ENCODE assay signal across 23 cellular contexts in the genomic region with DNA sequence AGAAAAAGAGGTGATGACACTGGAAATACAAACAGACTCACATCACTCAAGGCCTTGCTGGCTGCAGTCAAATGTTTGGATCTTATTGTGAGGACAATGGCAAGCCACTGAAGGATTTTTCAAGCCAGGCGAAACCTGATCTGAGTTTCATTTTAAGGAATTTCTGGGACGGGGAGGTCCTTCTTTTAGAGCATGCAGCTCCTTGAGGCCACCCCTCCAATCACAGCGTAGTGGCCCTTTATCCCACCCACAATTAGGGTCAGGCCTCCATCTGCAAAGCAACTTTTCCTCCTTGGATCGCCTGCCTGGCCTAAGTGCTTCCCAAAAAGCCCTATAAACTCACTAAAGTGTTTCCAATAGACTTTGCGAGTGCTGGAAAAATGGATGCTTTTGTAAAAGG.
DNase-seq lines count a peak whose midpoint lies in the region; TF ChIP-seq lines count a peak whose summit lies in the region.
"Had no signal": no experiment of that assay in that cellular context is flagged by ENCODE, and none has a peak within 500 bp of the region (broad histone marks: within the 10 kb centered on the region; RNA-seq: fewer than 3 reads in every experiment).

No MANE protein-coding gene starts in this region.

- TF ChIP-seq POLR2A in breast epithelium (IDR thresholded peaks at IDR 0.05) (no peak), adrenal gland (IDR thresholded peaks at IDR 0.05) (no peak)

- H3K4me1 Mint-ChIP-seq in H9, result peaks cover 8 to 10% of the 10 kb centered on the region in 2 experiments
- no peaks in the 10 kb centered on the region for H3K4me1 Mint-ChIP-seq in activated T-cell treated with anti-CD3 and anti-CD28 coated beads, Interleukin-2, amount 50 U/mL, for 24 hours (ENCODE audit: low read depth)

- no peaks in the 10 kb centered on the region for H3K79me1 ChIP-seq in H9 (ENCODE audit: insufficient read depth, low read depth, low read length, poor library complexity, severe bottlenecking)

- DNase-seq in H9 (peak; percentile 34), foreskin fibroblast (peak; percentile 4 to 47), substantia nigra (lab: John Stamatoyannopoulos, UW) (peak in 1 of 49 donors; percentile 4), breast epithelium (ENCODE audit: low spot score in 2 of 2) (no peak), adrenal gland (no peak)
- no peak for DNase-seq in activated T-cell treated with anti-CD3 and anti-CD28 coated beads, Interleukin-2, amount 50 U/mL, for 24 hours
- DNase-seq: activated CD4-positive, alpha-beta T cell treated with anti-CD3 and anti-CD28 coated beads, Interleukin-2, amount 50 U/mL, for 48 hours; activated naive CD4-positive, alpha-beta T cell treated with anti-CD3 and anti-CD28 coated beads, Interleukin-2, amount 50 U/mL, for 16 hours; colonic mucosa; COR-L47; effector CD8-positive, alpha-beta T cell; GF-D8; kidney; naive thymus-derived CD4-positive, alpha-beta T cell; NCI-H1694; NCI-H2171; NCI-H510A treated with DMSO at 0.1 percent for 48 hours; stimulated activated CD4-positive, alpha-beta T cell treated with anti-CD3 and anti-CD28 coated beads, Interleukin-4, amount 100 ng/mL, for 24 hours; trophoblast cell had no signal

- no peak overlapping the region for H3T11ph ChIP-seq in H9 (ENCODE audit: low read length)

- H2BK20ac ChIP-seq in H9 (ENCODE audit: low read depth, low read length, poor library complexity, severe bottlenecking), result no peak overlapping the region

- no peaks in the 10 kb centered on the region; the same call in 1 of the 2 replicates for H3K27me3 Mint-ChIP-seq in H9 (ENCODE audit: low read depth)
- H3K27me3 Mint-ChIP-seq in activated T-cell treated with anti-CD3 and anti-CD28 coated beads, Interleukin-2, amount 50 U/mL, for 24 hours, result peaks cover 3% of the 10 kb centered on the region
- H3K27me3 Mint-ChIP-seq: naive thymus-derived CD4-positive, alpha-beta T cell had no signal

- H2BK5ac ChIP-seq in H9 (ENCODE audit: insufficient read length, low read length), result no peak overlapping the region

- no peaks in the 10 kb centered on the region for H4K20me1 ChIP-seq in H9 (ENCODE audit: control insufficient read depth, insufficient read depth, insufficient read length)

- peaks cover 78 to 82% of the 10 kb centered on the region in 2 experiments for H3K9me3 Mint-ChIP-seq in H9
- H3K9me3 Mint-ChIP-seq in activated T-cell treated with anti-CD3 and anti-CD28 coated beads, Interleukin-2, amount 50 U/mL, for 24 hours, result no peaks in the 10 kb centered on the region
- H3K9me3 Mint-ChIP-seq: T-helper 1 cell treated with Interleukin-12 subunit alpha and Interleukin-12 subunit beta and Interleukin-4 antibody, amounts not matched to agents 30 μg/mL and 1 μg/mL, for 36 hours had no signal

- intact Hi-C loops in breast epithelium (cut with DNase I; ENCODE audit: low total_unique reads) (no loop called here), adrenal gland (cut with DNase I) (no loop called here)

- H3K4ac ChIP-seq in H9 (ENCODE audit: low read depth, low read length), result no peak overlapping the region

- H2BK120ac ChIP-seq in H9 (ENCODE audit: low read depth, low read length, poor library complexity, severe bottlenecking), result no peak overlapping the region

- H3K27ac Mint-ChIP-seq in H9, result no peak overlapping the region
- H3K27ac Mint-ChIP-seq in activated T-cell treated with anti-CD3 and anti-CD28 coated beads, Interleukin-2, amount 50 U/mL, for 24 hours, result no peak overlapping the region
- H3K27ac Mint-ChIP-seq: T-helper 1 cell treated with Interleukin-12 subunit alpha and Interleukin-12 subunit beta and Interleukin-4 antibody, amounts not matched to agents 30 μg/mL and 1 μg/mL, for 36 hours had no signal

- no peak overlapping the region for H2BK15ac ChIP-seq in H9 (ENCODE audit: low read depth, low read length)

- H3K14ac ChIP-seq in H9 (ENCODE audit: insufficient read depth, low read length), result no peak overlapping the region

- peaks cover 2% of the 10 kb centered on the region for H3K23me2 ChIP-seq in H9 (ENCODE audit: insufficient read length, low read depth, low read length, poor library complexity, severe bottlenecking)

- no peak overlapping the region for H3K23ac ChIP-seq in H9 (ENCODE audit: insufficient read length, low read depth, low read length)

- H3K9me3 ChIP-seq in H9 (ENCODE audit: control insufficient read depth, low read depth, low read length) (peaks cover 64% of the 10 kb centered on the region), breast epithelium (no peaks in the 10 kb centered on the region), adrenal gland (replicated peaks in 1 of 3) (no peaks in the 10 kb centered on the region)
- H3K9me3 ChIP-seq: colonic mucosa had no signal

- no peak overlapping the region for H3K4me3 ChIP-seq in foreskin fibroblast (ENCODE audit: low read depth in 1 of 2, low read length in 2 of 2)
- H3K4me3 ChIP-seq in breast epithelium, result no peak overlapping the region
- no peak overlapping the region for H3K4me3 ChIP-seq in adrenal gland
- H3K4me3 ChIP-seq: colonic mucosa had no signal

- H3K27ac ChIP-seq in H9 (ENCODE audit: insufficient read length, low read depth, low read length) (no peak overlapping the region), angular gyrus (ENCODE audit: low read depth, low read length) (peak overlapping the region; percentile 74), substantia nigra (ENCODE audit: low read depth, low read length, poor library complexity, severe bottlenecking) (peak overlapping the region; percentile 72), breast epithelium (no peak overlapping the region), adrenal gland (no peak overlapping the region)
- H3K27ac ChIP-seq: colonic mucosa, epithelial cell of prostate, RWPE1 had no signal

- TF ChIP-seq CTCF in H9 (conservative IDR thresholded peaks at IDR 0.05), result no peak
- TF ChIP-seq CTCF in foreskin fibroblast (IDR thresholded peaks at IDR 0.05; ENCODE audit: low read depth, low read length), result no peak
- TF ChIP-seq CTCF in breast epithelium (IDR thresholded peaks at IDR 0.05), result no peak
- no peak for TF ChIP-seq CTCF in adrenal gland (IDR thresholded peaks at IDR 0.05)

- H2BK12ac ChIP-seq in H9 (ENCODE audit: insufficient read length, low read depth, low read length), result no peak overlapping the region

- H3K4me1 ChIP-seq in H9 (ENCODE audit: insufficient read depth, low read length), result no peaks in the 10 kb centered on the region
- H3K4me1 ChIP-seq in breast epithelium, result no peaks in the 10 kb centered on the region
- no peaks in the 10 kb centered on the region for H3K4me1 ChIP-seq in adrenal gland (replicated peaks in 1 of 2)
- H3K4me1 ChIP-seq: colonic mucosa had no signal

- H3K56ac ChIP-seq in H9 (ENCODE audit: insufficient read length, low read depth, low read length), result no peak overlapping the region

- no peak overlapping the region for H4K8ac ChIP-seq in H9 (replicated peaks; ENCODE audit: insufficient read length, low read depth, low read length)

- H4K91ac ChIP-seq in H9 (ENCODE audit: insufficient read length, low read depth, low read length), result no peak overlapping the region

- H3K27me3 ChIP-seq in H9 (ENCODE audit: insufficient read depth, low read length) (no peaks in the 10 kb centered on the region), breast epithelium (peaks cover 0 to 26% of the 10 kb centered on the region in 2 donors), adrenal gland (peaks cover 7% of the 10 kb centered on the region)
- H3K27me3 ChIP-seq: colonic mucosa had no signal

- H2AK5ac ChIP-seq in H9 (ENCODE audit: insufficient read length, low read length), result no peak overlapping the region

- no CpG with 5 or more reads among the region's 5 CpGs for WGBS in H9 (ENCODE audit: extremely low coverage, insufficient read length, low lambda C conversion rate)
- 67 to 89% (median 72%) methylated on average over 4 to 5 of the region's 5 CpGs for WGBS in adrenal gland, 4 donors

- no peak overlapping the region; a peak in 1 of 5 replicates for H3K4me3 Mint-ChIP-seq in H9
- no peak overlapping the region for H3K4me3 Mint-ChIP-seq in activated T-cell treated with anti-CD3 and anti-CD28 coated beads, Interleukin-2, amount 50 U/mL, for 24 hours
- H3K4me3 Mint-ChIP-seq: naive thymus-derived CD4-positive, alpha-beta T cell; T-helper 1 cell treated with Interleukin-12 subunit alpha and Interleukin-12 subunit beta and Interleukin-4 antibody, amounts not matched to agents 30 μg/mL and 1 μg/mL, for 36 hours had no signal

- no peak overlapping the region for H3K9ac ChIP-seq in H9 (ENCODE audit: extremely low read depth, insufficient read length, low read length)

- H3K36me3 ChIP-seq in breast epithelium (no peaks in the 10 kb centered on the region), adrenal gland (replicated peaks in 1 of 2) (no peaks in the 10 kb centered on the region)
- H3K36me3 ChIP-seq: colonic mucosa had no signal

- H2AFZ ChIP-seq in H9 (ENCODE audit: low read length), result no peak overlapping the region

- no peak overlapping the region for H4K5ac ChIP-seq in H9 (ENCODE audit: insufficient read length, low read depth, low read length)

- H3K79me2 ChIP-seq in H9 (ENCODE audit: insufficient read depth, low read length), result no peaks in the 10 kb centered on the region

- H3K18ac ChIP-seq in H9 (ENCODE audit: insufficient read length, low read depth, low read length), result no peak overlapping the region

- no peaks in the 10 kb centered on the region; a peak in 3 of 7 replicates for H3K36me3 Mint-ChIP-seq in H9 (ENCODE audit: insufficient read depth in 1 of 3, low read depth in 3 of 3)
- H3K36me3 Mint-ChIP-seq in activated T-cell treated with anti-CD3 and anti-CD28 coated beads, Interleukin-2, amount 50 U/mL, for 24 hours (ENCODE audit: low read depth), result no peaks in the 10 kb centered on the region

- H3K4me2 ChIP-seq in H9 (ENCODE audit: insufficient read depth, insufficient read length, low read length), result no peak overlapping the region

Comparison
In these comparisons a context has a peak if more than half of its experiments do, and no peak if none do; other contexts are left out.
1. DNase-seq: peak in H9 (single experiment) and foreskin fibroblast (2 of 2); none in breast epithelium (0 of 2), adrenal gland (0 of 7) and activated T-cell treated with anti-CD3 and anti-CD28 coated beads, Interleukin-2, amount 50 U/mL, for 24 hours (single experiment).
2. H3K27ac ChIP-seq: peak in angular gyrus (single experiment) and substantia nigra (single experiment); none in H9 (single experiment), breast epithelium (0 of 2) and adrenal gland (0 of 5).